Comparison of ENCODE assay signal across 15 cellular contexts in the genomic region with DNA sequence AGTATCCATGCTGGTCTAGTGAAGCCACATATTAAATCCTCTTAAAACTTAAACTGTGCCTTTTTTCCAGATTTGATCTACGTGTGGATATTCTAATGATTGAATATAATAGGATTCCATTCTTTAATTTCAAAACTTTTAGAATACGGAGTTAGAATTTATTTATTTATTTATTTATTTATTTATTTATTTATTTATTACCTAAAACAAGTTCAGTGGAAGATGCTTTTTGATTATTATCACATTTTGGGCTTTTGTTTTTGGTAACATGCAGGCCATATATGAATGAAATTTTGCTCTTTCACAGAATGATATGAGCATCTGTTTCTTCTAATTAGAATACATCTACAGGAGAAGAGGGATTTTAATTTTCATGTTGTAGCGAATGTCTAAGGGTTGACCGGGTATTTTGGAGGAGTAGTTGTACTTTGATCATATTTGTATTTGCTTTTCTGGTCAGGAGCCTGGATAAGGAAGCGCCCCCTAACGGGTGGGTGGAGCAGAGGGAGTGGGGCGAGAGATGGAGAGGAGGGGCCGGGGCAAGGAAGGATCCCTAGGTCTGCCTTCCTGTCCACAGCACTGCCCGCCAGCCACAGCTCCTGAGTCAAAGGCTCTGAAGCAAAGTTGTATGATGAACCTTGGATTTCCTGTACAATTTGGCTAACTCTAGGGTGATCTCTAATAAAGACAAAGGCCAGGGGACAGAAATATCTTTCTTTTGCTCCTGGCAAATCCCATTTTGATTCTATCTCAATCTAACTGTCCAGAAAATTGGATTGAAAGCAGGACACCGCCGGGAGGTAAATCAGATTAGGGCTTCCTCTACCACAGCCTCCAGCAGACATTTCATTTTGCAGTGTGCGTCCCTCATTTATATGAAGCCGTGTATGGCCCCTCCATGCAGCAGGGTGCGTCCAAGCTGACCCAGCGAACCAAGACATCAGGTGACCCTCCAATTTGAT.
DNase-seq lines count a peak whose midpoint lies in the region; ATAC-seq, FAIRE-seq and TF ChIP-seq lines count a peak whose summit lies in the region.
"Had no signal": no experiment of that assay in that cellular context is flagged by ENCODE, and none has a peak within 500 bp of the region (broad histone marks: within the 10 kb centered on the region; RNA-seq: fewer than 3 reads in every experiment).

No MANE protein-coding gene starts in this region.

- no peaks in the 10 kb centered on the region; the same call in 1 of the 2 replicates for H3K9me2 ChIP-seq in GM23338 (ENCODE audit: insufficient read depth)

- H3K27me3 ChIP-seq in GM23338 (ENCODE audit: insufficient read depth), result no peaks in the 10 kb centered on the region
- H3K27me3 ChIP-seq: esophagus muscularis mucosa, left lung, vagina had no signal

- ATAC-seq in GM23338 (peak; percentile 79), T-cell (replicated peaks in 1 of 4) (no peak), GM21786 (IDR thresholded peaks at IDR 0.05; ENCODE audit: unreplicated experiment) (no peak)
- ATAC-seq: left lung, psoas muscle had no signal

- POLR2A ChIA-PET in T-cell (lab: Charles Lee), result interaction anchor here in 1 of 2 donors (1.0 kb wide), 1 partner anchor 10 kb away, joined by 5 read pairs; no protein-coding TSS in a partner anchor

- no peak overlapping the region for H3K4me3 ChIP-seq in GM23338
- H3K4me3 ChIP-seq: esophagus muscularis mucosa, left lung, psoas muscle, vagina had no signal

- FAIRE-seq in A204.1 (lab: Jason Lieb, UNC), result peak; percentile 65

- TF ChIP-seq CTCF in GM23338 (conservative IDR thresholded peaks at IDR 0.05; ENCODE audit: low read depth in 2 of 2), result peak; percentile 76 to 80

- H3K36me3 Mint-ChIP-seq in GM23338 (ENCODE audit: low read depth) (0 out of 3 replicates have a peak, but pooled peaks cover 2% of the 10 kb centered on the region), T-cell (peaks cover 21% of the 10 kb centered on the region)

- H3F3A ChIP-seq in GM23338 (replicated peaks; ENCODE audit: low read depth), result no peaks in the 10 kb centered on the region

- no peaks in the 10 kb centered on the region for H3K79me2 ChIP-seq in GM23338 (replicated peaks; ENCODE audit: insufficient read depth)

- no peaks in the 10 kb centered on the region for H4K20me1 ChIP-seq in GM23338 (replicated peaks; ENCODE audit: insufficient read depth)

- H3K27me3 Mint-ChIP-seq in GM23338 (ENCODE audit: insufficient read depth, low read depth, poor library complexity), result peaks cover 3% of the 10 kb centered on the region
- H3K27me3 Mint-ChIP-seq in T-cell, result no peaks in the 10 kb centered on the region

- H3K4me3 Mint-ChIP-seq in GM23338 (no peak overlapping the region), T-cell (no peak overlapping the region)
- H3K4me3 Mint-ChIP-seq: CD8-positive, alpha-beta memory T cell had no signal

- H3K36me3 ChIP-seq in GM23338 (ENCODE audit: insufficient read depth), result no peaks in the 10 kb centered on the region
- H3K36me3 ChIP-seq: esophagus muscularis mucosa, left lung, vagina had no signal

- CTCF ChIA-PET in T-cell (lab: Charles Lee), result no interaction called here

- H3K4me2 ChIP-seq in GM23338, result no peak overlapping the region

- H3K27ac Mint-ChIP-seq in GM23338, result no peak overlapping the region
- H3K27ac Mint-ChIP-seq in T-cell, result peak overlapping the region; percentile 20 to 48

- H3K4me1 Mint-ChIP-seq in GM23338 (peaks cover 48% of the 10 kb centered on the region), T-cell (peaks cover 60 to 73% (median 66%) of the 10 kb centered on the region in 3 donors)

- H2AFZ ChIP-seq in GM23338, result no peak overlapping the region

- no peak overlapping the region for H3K27ac ChIP-seq in GM23338 (ENCODE audit: low read depth)
- H3K27ac ChIP-seq: esophagus muscularis mucosa, left lung, psoas muscle, vagina had no signal

- H3K4me1 ChIP-seq in GM23338 (ENCODE audit: insufficient read depth), result peaks cover 31% of the 10 kb centered on the region
- H3K4me1 ChIP-seq: psoas muscle, vagina had no signal

- peak; percentile 80 for DNase-seq in GM23338 (ENCODE audit: low spot score)
- no peak for DNase-seq in T-cell
- peak; percentile 88 for DNase-seq in iPS-NIHi7 (ENCODE audit: extremely low spot score)
- DNase-seq in NCI-H2107 (lab: John Stamatoyannopoulos, UW), result no peak
- DNase-seq in activated CD4-positive, alpha-beta T cell treated with anti-CD3 and anti-CD28 coated beads, Interleukin-2, amount 50 U/mL, for 48 hours, result no peak
- DNase-seq in NAMALWA (ENCODE audit: low spot score), result no peak
- DNase-seq: CD8-positive, alpha-beta memory T cell; left lung; NCI-H1105; OCI-M1; psoas muscle had no signal

- no peaks in the 10 kb centered on the region for H3K9me3 Mint-ChIP-seq in GM23338
- peaks cover 0 to 2% (median 2%) of the 10 kb centered on the region in 3 donors for H3K9me3 Mint-ChIP-seq in T-cell
- H3K9me3 Mint-ChIP-seq: CD8-positive, alpha-beta memory T cell had no signal

TF ChIP-seq in GM23338, 12 proteins besides CTCF, POLR2A, EP300 and RAD21 (continues in another document):
- no peak for TF ChIP-seq EZH2phosphoT487 (IDR thresholded peaks at IDR 0.05; ENCODE audit: unreplicated experiment)
- TF ChIP-seq, protein P1, sequence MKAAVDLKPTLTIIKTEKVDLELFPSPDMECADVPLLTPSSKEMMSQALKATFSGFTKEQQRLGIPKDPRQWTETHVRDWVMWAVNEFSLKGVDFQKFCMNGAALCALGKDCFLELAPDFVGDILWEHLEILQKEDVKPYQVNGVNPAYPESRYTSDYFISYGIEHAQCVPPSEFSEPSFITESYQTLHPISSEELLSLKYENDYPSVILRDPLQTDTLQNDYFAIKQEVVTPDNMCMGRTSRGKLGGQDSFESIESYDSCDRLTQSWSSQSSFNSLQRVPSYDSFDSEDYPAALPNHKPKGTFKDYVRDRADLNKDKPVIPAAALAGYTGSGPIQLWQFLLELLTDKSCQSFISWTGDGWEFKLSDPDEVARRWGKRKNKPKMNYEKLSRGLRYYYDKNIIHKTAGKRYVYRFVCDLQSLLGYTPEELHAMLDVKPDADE (IDR thresholded peaks at IDR 0.05), result no peak
- no peak for TF ChIP-seq EZH2 (IDR thresholded peaks at IDR 0.05; ENCODE audit: low read depth, unreplicated experiment)
- TF ChIP-seq POLR2AphosphoS5 (IDR thresholded peaks at IDR 0.05; ENCODE audit: low read depth), result no peak
- TF ChIP-seq CREB1 (CRISPR knock-in tag; IDR thresholded peaks at IDR 0.05; ENCODE audit: low read depth), result no peak
- no peak for TF ChIP-seq JUNB (IDR thresholded peaks at IDR 0.05; ENCODE audit: unreplicated experiment)
- no peak for TF ChIP-seq ZNF114 (CRISPR knock-in tag; IDR thresholded peaks at IDR 0.05)
- TF ChIP-seq ZNF462 (CRISPR knock-in tag; IDR thresholded peaks at IDR 0.05), result no peak
- no peak for TF ChIP-seq STAT1 (IDR thresholded peaks at IDR 0.05; ENCODE audit: unreplicated experiment)

Comparison
In these comparisons a context has a peak if more than half of its experiments do, and no peak if none do; other contexts are left out.
1. DNase-seq: peak in GM23338 (single experiment) and iPS-NIHi7 (single experiment); none in T-cell (0 of 34), NCI-H2107 (single experiment), activated CD4-positive, alpha-beta T cell treated with anti-CD3 and anti-CD28 coated beads, Interleukin-2, amount 50 U/mL, for 48 hours (0 of 2) and NAMALWA (single experiment).